Comparison of ENCODE assay signal across 31 cellular contexts in genomic region chr18:36608107-36608506, GRCh38.
"Had no signal": no experiment of that assay in that cellular context is flagged by ENCODE, and none has a peak within 500 bp of the region (broad histone marks: within the 10 kb centered on the region; RNA-seq: fewer than 3 reads in every experiment).

No MANE protein-coding gene starts in this region.

- H3K27me3 ChIP-seq: adrenal gland, ascending aorta, cardiac muscle cell, colonic mucosa, heart right ventricle, right atrium auricular region, testis had no signal

- H3K4me1 ChIP-seq: ascending aorta, colonic mucosa, parathyroid adenoma, psoas muscle, right atrium auricular region, spleen, testis had no signal

- H3K36me3 ChIP-seq: adrenal gland, colonic mucosa, right atrium auricular region, spleen had no signal

- DNase-seq: activated CD4-positive, alpha-beta memory T cell treated with anti-CD3 and anti-CD28 coated beads for 36 hours; activated CD4-positive, alpha-beta T cell treated with anti-CD3 and anti-CD28 coated beads for 48 hours; activated CD8-positive, alpha-beta memory T cell treated with anti-CD3 and anti-CD28 coated beads, Interleukin-2, amount 50 U/mL, for 4 hours; activated effector memory CD4-positive, alpha-beta T cell treated with anti-CD3 and anti-CD28 coated beads, Interleukin-2, amount 50 U/mL, for 16 hours; activated naive CD4-positive, alpha-beta T cell treated with anti-CD3 and anti-CD28 coated beads for 36 hours; activated naive CD8-positive, alpha-beta T cell treated with anti-CD3 and anti-CD28 coated beads for 36 hours; activated T-cell treated with anti-CD3 and anti-CD28 coated beads, Interleukin-2, amount 50 U/mL, for 1 hour; cerebellar nuclear complex; colonic mucosa; effector memory CD4-positive, alpha-beta T cell; foreskin fibroblast; heart right ventricle; mammary epithelial cell; midbrain; naive thymus-derived CD8-positive, alpha-beta T cell; nucleus accumbens; psoas muscle; spleen; stimulated activated CD4-positive, alpha-beta T cell treated with anti-CD3 and anti-CD28 coated beads, Interleukin-2, amount 100 ng/mL, for 48 hours; stimulated activated naive CD8-positive, alpha-beta T cell treated with anti-CD3 and anti-CD28 coated beads, Interleukin-15, Interleukin-2, amounts not matched to agents 100 U/mL and 50 U/mL, for 24 hours; T1000; testis; trophoblast cell; WERI-Rb-1 had no signal

- H3K9me3 ChIP-seq: adrenal gland, ascending aorta, colonic mucosa, heart right ventricle, psoas muscle, right atrium auricular region, spleen, testis had no signal

- H3K79me2 ChIP-seq: parathyroid adenoma had no signal

- H3K27ac ChIP-seq: adrenal gland, ascending aorta, cardiac muscle cell, colonic mucosa, parathyroid adenoma, psoas muscle, right atrium auricular region, spleen, testis, WERI-Rb-1 had no signal

- ATAC-seq: activated CD4-positive, CD25-positive, alpha-beta regulatory T cell treated with anti-CD3 and anti-CD28 coated beads, Interleukin-2, amount 50 U/mL, for 24 hours; heart right ventricle; naive thymus-derived CD8-positive, alpha-beta T cell; psoas muscle; stimulated activated naive CD8-positive, alpha-beta T cell treated with anti-CD3 and anti-CD28 coated beads, Interleukin-15, Interleukin-2, amounts not matched to agents 100 U/mL and 50 U/mL, for 24 hours had no signal

- H3K4me3 ChIP-seq: adrenal gland, ascending aorta, cardiac muscle cell, colonic mucosa, heart right ventricle, psoas muscle, right atrium auricular region, spleen, testis had no signal

- H2AFZ ChIP-seq: parathyroid adenoma had no signal

- FAIRE-seq: urothelium cell line had no signal
